Comparison of ENCODE assay signal across 8 cellular contexts in the genomic region with DNA sequence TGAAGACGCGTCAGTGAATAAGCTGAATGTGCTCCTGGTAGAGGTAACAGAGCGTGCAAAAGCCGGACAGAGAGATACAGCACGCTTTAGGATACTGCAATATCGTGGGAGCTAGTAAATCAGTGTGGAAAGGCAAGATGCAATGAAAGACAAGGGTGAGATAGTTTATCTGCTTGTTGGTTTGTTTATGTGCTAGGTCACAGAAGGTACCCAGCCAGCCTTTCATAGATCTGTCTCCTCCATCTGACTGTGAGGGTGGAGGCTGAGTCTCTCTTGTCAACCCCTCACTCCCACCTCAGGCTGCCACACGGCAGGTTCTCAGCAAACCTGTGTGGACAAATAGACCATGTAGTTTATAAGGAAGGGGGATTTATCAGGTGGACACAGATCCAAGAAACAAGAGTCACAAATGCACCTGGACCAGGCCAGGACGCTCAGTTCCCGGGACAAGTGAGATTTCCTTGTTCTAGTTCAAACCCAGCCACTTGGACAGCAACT. TPM values are rescaled to one million over a fixed set of nuclear protein-coding genes. Genes with fewer than 3 reads are reported as not detected.
A peak's percentile ranks its signal among the peaks of the same experiment; 100 is the strongest.
DNase-seq lines count a peak whose midpoint lies in the region; ATAC-seq and TF ChIP-seq lines count a peak whose summit lies in the region.

No MANE protein-coding gene starts in this region.

- H3K4me3 ChIP-seq in mucosa of rectum (ENCODE audit: low read length in 2 of 2) (peak overlapping the region; percentile 49 to 67), vagina (peak overlapping the region; percentile 87 to 88), HAP-1 (no peak overlapping the region)

- H3K36me3 ChIP-seq in mucosa of rectum (ENCODE audit: control insufficient read depth in 2 of 2, insufficient read depth in 2 of 2, low read length in 2 of 2) (peaks cover 5% of the 10 kb centered on the region in 2 donors), vagina (no peaks in the 10 kb centered on the region), HAP-1 (replicated peaks) (no peaks in the 10 kb centered on the region; the same call in 1 of the 2 replicates)

- H3K27ac ChIP-seq in mucosa of rectum (ENCODE audit: low read depth in 2 of 2, low read length in 2 of 2) (peak overlapping the region; percentile 71 to 93), vagina (peak overlapping the region; percentile 77)

- no peak for DNase-seq in stimulated activated naive CD8-positive, alpha-beta T cell treated with anti-CD3 and anti-CD28 coated beads, Interleukin-15, Interleukin-2, amounts not matched to agents 100 U/mL and 50 U/mL, for 24 hours
- no peak for DNase-seq in central memory CD8-positive, alpha-beta T cell (ENCODE audit: low spot score in 2 of 2)
- DNase-seq in vagina (ENCODE audit: extremely low spot score in 2 of 2) (no peak), HuH-7.5 (ENCODE audit: low spot score) (no peak), HAP-1 (ENCODE audit: low spot score in 2 of 2) (no peak)

- H3K27me3 ChIP-seq in mucosa of rectum (ENCODE audit: control insufficient read depth in 2 of 2, insufficient read depth in 2 of 2, low read length in 2 of 2) (no peaks in the 10 kb centered on the region), vagina (no peaks in the 10 kb centered on the region), HAP-1 (ENCODE audit: low read depth) (no peaks in the 10 kb centered on the region)

- H3K36me3 Mint-ChIP-seq in stimulated activated naive CD8-positive, alpha-beta T cell treated with anti-CD3 and anti-CD28 coated beads, Interleukin-15, Interleukin-2, amounts not matched to agents 100 ng/mL and 50 ng/mL, for 24 hours (ENCODE audit: low read depth), result no peaks in the 10 kb centered on the region
- peaks cover 11% of the 10 kb centered on the region for H3K36me3 Mint-ChIP-seq in central memory CD8-positive, alpha-beta T cell (ENCODE audit: insufficient read depth)

- intact Hi-C loops in vagina (cut with DNase I), result no loop called here

- H3K4me3 Mint-ChIP-seq in stimulated activated naive CD8-positive, alpha-beta T cell treated with anti-CD3 and anti-CD28 coated beads, Interleukin-15, Interleukin-2, amounts not matched to agents 100 ng/mL and 50 ng/mL, for 24 hours, result peak overlapping the region; percentile 77
- peak overlapping the region; percentile 82 for H3K4me3 Mint-ChIP-seq in central memory CD8-positive, alpha-beta T cell

- in situ Hi-C loops in HAP-1 (cut with MboI; ENCODE audit: low sequenced_read_pairs), result no loop called here

- ATAC-seq in stimulated activated naive CD8-positive, alpha-beta T cell treated with anti-CD3 and anti-CD28 coated beads, Interleukin-15, Interleukin-2, amounts not matched to agents 100 U/mL and 50 U/mL, for 24 hours, result no peak
- ATAC-seq in central memory CD8-positive, alpha-beta T cell (replicated peaks; ENCODE audit: extremely low read depth, poor library complexity, severe bottlenecking), result no peak
- ATAC-seq in GM18517 (IDR thresholded peaks at IDR 0.05; ENCODE audit: unreplicated experiment), result no peak

- peak overlapping the region; percentile 48 to 73 for H3K9ac ChIP-seq in mucosa of rectum (ENCODE audit: low read depth in 1 of 2, low read length in 2 of 2)

- no peaks in the 10 kb centered on the region for H3K27me3 Mint-ChIP-seq in stimulated activated naive CD8-positive, alpha-beta T cell treated with anti-CD3 and anti-CD28 coated beads, Interleukin-15, Interleukin-2, amounts not matched to agents 100 ng/mL and 50 ng/mL, for 24 hours
- H3K27me3 Mint-ChIP-seq in central memory CD8-positive, alpha-beta T cell, result no peaks in the 10 kb centered on the region

- peak overlapping the region; percentile 28 for H3K27ac Mint-ChIP-seq in stimulated activated naive CD8-positive, alpha-beta T cell treated with anti-CD3 and anti-CD28 coated beads, Interleukin-15, Interleukin-2, amounts not matched to agents 100 ng/mL and 50 ng/mL, for 24 hours
- no peak overlapping the region for H3K27ac Mint-ChIP-seq in central memory CD8-positive, alpha-beta T cell (ENCODE audit: low read depth)

- H3K9me3 ChIP-seq in mucosa of rectum (ENCODE audit: control insufficient read depth in 2 of 2, low read length in 2 of 2) (no peaks in the 10 kb centered on the region), vagina (no peaks in the 10 kb centered on the region), HAP-1 (no peaks in the 10 kb centered on the region)

- H3K4me1 Mint-ChIP-seq in stimulated activated naive CD8-positive, alpha-beta T cell treated with anti-CD3 and anti-CD28 coated beads, Interleukin-15, Interleukin-2, amounts not matched to agents 100 ng/mL and 50 ng/mL, for 24 hours (ENCODE audit: low read depth), result peaks cover 12% of the 10 kb centered on the region
- peaks cover 31% of the 10 kb centered on the region for H3K4me1 Mint-ChIP-seq in central memory CD8-positive, alpha-beta T cell

- H3K9me3 Mint-ChIP-seq in stimulated activated naive CD8-positive, alpha-beta T cell treated with anti-CD3 and anti-CD28 coated beads, Interleukin-15, Interleukin-2, amounts not matched to agents 100 ng/mL and 50 ng/mL, for 24 hours, result no peaks in the 10 kb centered on the region
- no peaks in the 10 kb centered on the region for H3K9me3 Mint-ChIP-seq in central memory CD8-positive, alpha-beta T cell

- no peak for TF ChIP-seq CTCF in vagina (IDR thresholded peaks at IDR 0.05)

- H3K4me1 ChIP-seq in mucosa of rectum (ENCODE audit: control insufficient read depth in 2 of 2, insufficient read depth in 2 of 2, low read length in 2 of 2) (peaks cover 34 to 40% of the 10 kb centered on the region in 2 donors), vagina (peaks cover 54% of the 10 kb centered on the region), HAP-1 (peaks cover 5% of the 10 kb centered on the region)

- no peak for TF ChIP-seq POLR2A in vagina (IDR thresholded peaks at IDR 0.05)

RNA-seq across cellular contexts. Expression of a gene that starts 1.0 kb away (rescaled TPM):
- total RNA-seq in vagina, result 81.0 TPM

RNA-seq across cellular contexts. Expression of a gene that starts 21.3 kb away (rescaled TPM):
- total RNA-seq in vagina, result 164 TPM

RNA-seq across cellular contexts. Expression of a gene that starts 21.7 kb away (rescaled TPM):
- not detected for total RNA-seq in vagina

RNA-seq across cellular contexts. Expression of a gene that starts 32.5 kb away (rescaled TPM):
- 110 TPM for total RNA-seq in vagina
